ENCODE assay signal across 8 cellular contexts in genomic region chr3:138329127-138329983, GRCh38. TPM values are rescaled to one million over a fixed set of nuclear protein-coding genes. Genes with fewer than 3 reads are reported as not detected.
DNase-seq lines count a peak whose midpoint lies in the region; ATAC-seq and TF ChIP-seq lines count a peak whose summit lies in the region.

A gene with protein sequence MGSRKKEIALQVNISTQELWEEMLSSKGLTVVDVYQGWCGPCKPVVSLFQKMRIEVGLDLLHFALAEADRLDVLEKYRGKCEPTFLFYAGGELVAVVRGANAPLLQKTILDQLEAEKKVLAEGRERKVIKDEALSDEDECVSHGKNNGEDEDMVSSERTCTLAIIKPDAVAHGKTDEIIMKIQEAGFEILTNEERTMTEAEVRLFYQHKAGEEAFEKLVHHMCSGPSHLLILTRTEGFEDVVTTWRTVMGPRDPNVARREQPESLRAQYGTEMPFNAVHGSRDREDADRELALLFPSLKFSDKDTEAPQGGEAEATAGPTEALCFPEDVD (minus strand): TSS chr3:138329851. CDS start chr3:138329335, 516 bp downstream.

- H3K4me1 Mint-ChIP-seq in activated CD4-positive, alpha-beta T cell treated with anti-CD3 and anti-CD28 coated beads for 36 hours = peaks cover 30% of the 10 kb centered on the region

- peak within 1 kb of the TSS; percentile 76 for H3K4me3 Mint-ChIP-seq in activated CD4-positive, alpha-beta T cell treated with anti-CD3 and anti-CD28 coated beads for 36 hours

- peak within 1 kb of the TSS; percentile 62 for H3K4me3 ChIP-seq in AG04449 (ENCODE audit: low read depth, low read length)

- no peaks in the 10 kb centered on the region for H3K9me3 Mint-ChIP-seq in activated CD4-positive, alpha-beta T cell treated with anti-CD3 and anti-CD28 coated beads for 36 hours (ENCODE audit: low read depth)

- peak within 1 kb of the TSS; percentile 84 for H3K27ac Mint-ChIP-seq in activated CD4-positive, alpha-beta T cell treated with anti-CD3 and anti-CD28 coated beads for 36 hours

- ATAC-seq in GM19023 (IDR thresholded peaks at IDR 0.05; ENCODE audit: unreplicated experiment) (peak; percentile 71), HG03280 (IDR thresholded peaks at IDR 0.05; ENCODE audit: unreplicated experiment) (peak; percentile 75)
- peak; percentile 90 for ATAC-seq in activated CD4-positive, alpha-beta T cell treated with anti-CD3 and anti-CD28 coated beads for 36 hours

- no peak for DNase-seq in AG04449 (ENCODE audit: low read depth, low spot score)
- DNase-seq in NCI-H446 treated with DMSO at 0.1 percent for 48 hours (lab: John Stamatoyannopoulos, UW) = peak; percentile 84
- DNase-seq in activated CD4-positive, alpha-beta T cell treated with anti-CD3 and anti-CD28 coated beads for 36 hours = peak; percentile 93
- DNase-seq in kidney glomerular epithelial cell (lab: John Stamatoyannopoulos, UW) = peak; percentile 58
- DNase-seq in stimulated activated CD4-positive, alpha-beta T cell treated with anti-CD3 and anti-CD28 coated beads, Interleukin-15, amount 100 ng/mL, for 48 hours (ENCODE audit: low read depth in 2 of 2) = peak; percentile 82 to 85

- CTCF ChIA-PET in AG04449 (lab: Yijun Ruan, JAX) = interaction anchor here (0.7 to 4.3 kb wide), 17 partner anchors 9 to 594 kb away, joined by 3 to 45 read pairs (median 4); no protein-coding TSS in a partner anchor
- CTCF ChIA-PET in activated CD4-positive, alpha-beta T cell treated with anti-CD3 and anti-CD28 coated beads for 36 hours (lab: Charles Lee) = interaction anchor here (0.6 to 1.8 kb wide), 17 partner anchors 9 to 609 kb away, joined by 3 to 5 read pairs (median 3); partner anchors contain the start of genes DBR1 and ESYT3

- peak; percentile 74 for TF ChIP-seq CTCF in AG04449 (IDR thresholded peaks at IDR 0.05; ENCODE audit: insufficient read depth, low read length, missing control alignments)

- peak within 1 kb of the TSS; percentile 70 for H3K27ac ChIP-seq in cingulate gyrus (ENCODE audit: low read depth, low read length)

- no peaks in the 10 kb centered on the region for H3K36me3 Mint-ChIP-seq in activated CD4-positive, alpha-beta T cell treated with anti-CD3 and anti-CD28 coated beads for 36 hours (ENCODE audit: low read depth)

- POLR2A ChIA-PET in AG04449 (lab: Yijun Ruan, JAX) = no interaction called here
- POLR2A ChIA-PET in activated CD4-positive, alpha-beta T cell treated with anti-CD3 and anti-CD28 coated beads for 36 hours (lab: Charles Lee) = interaction anchor here (0.9 kb wide), 1 partner anchor 22 kb away, joined by 4 read pairs; no protein-coding TSS in a partner anchor

- intact Hi-C loops in activated CD4-positive, alpha-beta T cell treated with anti-CD3 and anti-CD28 coated beads for 36 hours (cut with DNase I, micrococcal nuclease) = loop anchor here (1.0 to 5.0 kb wide), 7 partner anchors 32 to 506 kb away; partner anchors contain the start of genes ARMC8 (in 2 of the 2), CEP70 (in 1 of the 2) and DBR1 (in 1 of the 2)

- H3K27me3 Mint-ChIP-seq in activated CD4-positive, alpha-beta T cell treated with anti-CD3 and anti-CD28 coated beads for 36 hours = no peaks in the 10 kb centered on the region

RNA-seq across cellular contexts. Expression of the gene that starts here (rescaled TPM):
- under 1 TPM; 0.46 to 0.65 TPM for total RNA-seq in activated CD4-positive, alpha-beta T cell treated with anti-CD3 and anti-CD28 coated beads for 36 hours

Comparison
In these comparisons a context has a peak if more than half of its experiments do, and no peak if none do; other contexts are left out.
1. Peak in DNase-seq and ATAC-seq in activated CD4-positive, alpha-beta T cell treated with anti-CD3 and anti-CD28 coated beads for 36 hours; RNA of the gene not detected or under 1 TPM.